ENCODE assay signal across 8 cellular contexts in the genomic region with DNA sequence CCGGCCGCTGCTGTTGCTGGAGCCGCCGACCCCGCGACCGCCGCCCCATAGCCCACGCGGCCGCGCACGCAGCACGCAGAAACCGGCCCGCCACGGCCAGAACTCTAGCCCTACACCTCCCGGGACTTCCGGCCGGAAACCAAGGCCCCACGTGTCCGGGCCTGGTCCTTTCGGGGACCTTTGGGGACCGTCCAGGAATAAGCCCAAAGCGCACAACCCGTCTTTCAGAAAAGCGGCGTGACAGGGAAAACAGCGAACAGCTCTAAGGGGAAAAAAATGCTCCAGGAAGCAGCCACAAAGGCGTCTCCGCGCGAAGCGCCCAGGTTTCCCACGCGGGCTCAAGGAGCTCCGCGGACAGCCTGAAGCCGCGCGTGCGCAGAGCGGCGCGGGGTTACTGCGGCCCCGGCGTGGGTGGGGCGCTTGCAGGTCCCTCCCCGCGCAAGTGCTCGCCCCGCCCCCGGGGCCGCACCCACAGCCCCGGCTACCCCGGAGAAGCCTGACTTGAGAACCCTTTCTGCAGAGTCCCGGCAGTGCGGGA. TPM values are rescaled to one million over a fixed set of nuclear protein-coding genes. Genes with fewer than 3 reads are reported as not detected.
A peak's percentile ranks its signal among the peaks of the same experiment; 100 is the strongest.
DNase-seq lines count a peak whose midpoint lies in the region; ATAC-seq and TF ChIP-seq lines count a peak whose summit lies in the region.

A gene (minus strand): TSS at position 114 of the 538 bp plus-strand sequence. CDS start 65 bp downstream, at position 49.
A gene with protein sequence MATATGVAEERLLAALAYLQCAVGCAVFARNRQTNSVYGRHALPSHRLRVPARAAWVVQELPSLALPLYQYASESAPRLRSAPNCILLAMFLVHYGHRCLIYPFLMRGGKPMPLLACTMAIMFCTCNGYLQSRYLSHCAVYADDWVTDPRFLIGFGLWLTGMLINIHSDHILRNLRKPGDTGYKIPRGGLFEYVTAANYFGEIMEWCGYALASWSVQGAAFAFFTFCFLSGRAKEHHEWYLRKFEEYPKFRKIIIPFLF (plus strand): TSS at position 510 of the 538 bp plus-strand sequence. CDS start 137 bp downstream, outside the sequence.

- H3K27ac Mint-ChIP-seq in type B pancreatic cell = peak within 1 kb of the TSS; percentile 96

- H3K36me3 Mint-ChIP-seq in type B pancreatic cell = peaks cover 28% of the 10 kb centered on the region

- H3K4me3 Mint-ChIP-seq in type B pancreatic cell = peak within 1 kb of the TSS; percentile 100

- intact Hi-C loops in cardiac septum (cut with DNase I) = loop anchor here (1.0 to 2.0 kb wide), 2 partner anchors 79 to 112 kb away; no protein-coding TSS in a partner anchor

- in situ Hi-C loops in GM13976 (cut with MboI; ENCODE audit: low sequenced_read_pairs, unreplicated experiment) = loop anchor here (25.0 kb wide), 1 partner anchor 104 kb away; no protein-coding TSS in a partner anchor

- peaks cover 29% of the 10 kb centered on the region for H3K4me1 Mint-ChIP-seq in type B pancreatic cell (ENCODE audit: unreplicated experiment)

- H3K4me1 ChIP-seq in adipocyte (ENCODE audit: control insufficient read depth, insufficient read depth, low read length) = peaks cover 13% of the 10 kb centered on the region

- H3K4me3 ChIP-seq in adipocyte (ENCODE audit: low read length) = peak within 1 kb of the TSS; percentile 94

- ATAC-seq in HG02852 (IDR thresholded peaks at IDR 0.05; ENCODE audit: unreplicated experiment) = peak; percentile 90

- H3K27me3 ChIP-seq in adipocyte (replicated peaks; ENCODE audit: control insufficient read depth, insufficient read depth, low read length) = no peaks in the 10 kb centered on the region

- H3K9me3 Mint-ChIP-seq in type B pancreatic cell = no peaks in the 10 kb centered on the region

- DNase-seq in GM13976 (ENCODE audit: low spot score) (peak; percentile 99), NCI-H1436 treated with DMSO at 0.1 percent for 48 hours (lab: John Stamatoyannopoulos, UW) (peak; percentile 66), T follicular helper cell (ENCODE audit: low read depth) (peak; percentile 86), adipocyte (ENCODE audit: low read depth) (peak; percentile 97), cardiac septum (ENCODE audit: low spot score) (peak; percentile 96), pons (ENCODE audit: low spot score) (peak; percentile 91), type B pancreatic cell (ENCODE audit: extremely low spot score, unreplicated experiment) (peak; percentile 96)

- H3K36me3 ChIP-seq in adipocyte (ENCODE audit: control insufficient read depth, insufficient read depth, low read length, severe bottlenecking) = peaks cover 30% of the 10 kb centered on the region

- H3K9ac ChIP-seq in adipocyte (ENCODE audit: low read length) = peak within 1 kb of the TSS; percentile 99

- H3K9me3 ChIP-seq in adipocyte (ENCODE audit: control insufficient read depth, low read length) = no peaks in the 10 kb centered on the region

- no peak for TF ChIP-seq CTCF in GM13976 (IDR thresholded peaks at IDR 0.05; ENCODE audit: borderline replicate concordance, control extremely low read depth, extremely low read depth, insufficient read depth, missing control alignments)
- TF ChIP-seq CTCF in type B pancreatic cell (conservative IDR thresholded peaks at IDR 0.05) = no peak

- no peaks in the 10 kb centered on the region for H3K27me3 Mint-ChIP-seq in type B pancreatic cell

RNA-seq across cellular contexts. Expression of the first gene that starts in this region (rescaled TPM):
- total RNA-seq in cardiac septum (39.9 TPM), type B pancreatic cell (ENCODE audit: low replicate concordance) (59.8 and 63.4 TPM in 2 replicates)

RNA-seq across cellular contexts. Expression of the second gene that starts in this region (rescaled TPM):
- total RNA-seq in cardiac septum (4.2 TPM), type B pancreatic cell (ENCODE audit: low replicate concordance) (17.2 and 23.1 TPM in 2 replicates)

Comparison
In these comparisons a context has a peak if more than half of its experiments do, and no peak if none do; other contexts are left out.
1. Peak in every context shown above with its lines: DNase-seq, ATAC-seq and H3K4me3 ChIP-seq.